18 cellular contexts compared by ENCODE assay signal in the genomic region with DNA sequence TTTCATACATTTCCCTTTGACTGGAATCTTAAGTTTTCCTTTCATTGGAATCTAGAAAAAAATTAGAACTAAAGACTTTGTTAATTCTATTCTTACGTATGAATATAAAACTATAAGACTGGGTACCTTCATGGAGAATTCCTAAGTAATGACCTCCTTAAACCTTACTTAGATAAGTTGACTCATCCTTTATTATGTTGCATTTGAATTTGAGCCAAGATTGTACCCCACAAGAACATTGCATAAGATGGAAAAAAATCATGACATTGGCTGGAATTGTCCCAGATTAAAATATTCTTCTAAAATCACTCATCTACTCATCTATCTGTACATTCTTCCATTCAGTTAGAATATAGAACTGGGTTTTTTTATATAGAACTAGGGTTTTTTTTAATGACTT.
DNase-seq lines count a peak whose midpoint lies in the region; ATAC-seq and TF ChIP-seq lines count a peak whose summit lies in the region.
"Had no signal": no experiment of that assay in that cellular context is flagged by ENCODE, and none has a peak within 500 bp of the region (broad histone marks: within the 10 kb centered on the region; RNA-seq: fewer than 3 reads in every experiment).

No MANE protein-coding gene starts in this region.

- no peak for TF ChIP-seq EP300 in SK-N-SH (IDR thresholded peaks at IDR 0.05; ENCODE audit: borderline replicate concordance in 1 of 2, low read depth in 1 of 2, low read length in 1 of 2)

- H3K36me3 Mint-ChIP-seq in nephron progenitor cell (ENCODE audit: low read depth): no peaks in the 10 kb centered on the region

- H3F3A ChIP-seq in SK-N-SH (replicated peaks; ENCODE audit: insufficient read depth): peaks cover 16% of the 10 kb centered on the region
- H3F3A ChIP-seq in smooth muscle cell (ENCODE audit: low read depth): no peaks in the 10 kb centered on the region

- POLR2A ChIA-PET in SK-N-SH (lab: Yijun Ruan, JAX): no interaction called here

- H4K20me1 ChIP-seq in SK-N-SH (ENCODE audit: insufficient read depth): no peaks in the 10 kb centered on the region
- H4K20me1 ChIP-seq in smooth muscle cell (ENCODE audit: low read depth): no peaks in the 10 kb centered on the region

- no peaks in the 10 kb centered on the region for H3K4me1 Mint-ChIP-seq in nephron progenitor cell
- H3K4me1 Mint-ChIP-seq: B cell had no signal

- H3K9me3 ChIP-seq in SK-N-SH (no peaks in the 10 kb centered on the region; the same call in 1 of the 2 replicates), gastrocnemius medialis (no peaks in the 10 kb centered on the region), smooth muscle cell (replicated peaks; ENCODE audit: low read depth) (no peaks in the 10 kb centered on the region)

- H3K27ac Mint-ChIP-seq in nephron progenitor cell: no peak overlapping the region
- H3K27ac Mint-ChIP-seq: B cell; CD4-positive, alpha-beta T cell had no signal

- H3K27me3 ChIP-seq in SK-N-SH (ENCODE audit: insufficient read depth): no peaks in the 10 kb centered on the region
- no peaks in the 10 kb centered on the region for H3K27me3 ChIP-seq in gastrocnemius medialis
- H3K27me3 ChIP-seq in smooth muscle cell (ENCODE audit: low read depth): no peaks in the 10 kb centered on the region

- H3K9ac ChIP-seq in SK-N-SH (no peak overlapping the region), smooth muscle cell (ENCODE audit: low read depth) (no peak overlapping the region)
- H3K9ac ChIP-seq: KMS-11 had no signal

- intact Hi-C loops in gastrocnemius medialis (cut with DNase I; ENCODE audit: low total_unique reads): no loop called here

- H3K27ac ChIP-seq in SK-N-SH (ENCODE audit: low read depth in 2 of 2, low read length in 1 of 2) (peak overlapping the region in 1 of 2 experiments; percentile 44; a peak in 2 of 4 replicates), gastrocnemius medialis (peak overlapping the region; percentile 17 to 96 (median 90)), smooth muscle cell (ENCODE audit: low read depth) (no peak overlapping the region)
- H3K27ac ChIP-seq: KMS-11, PC-9 had no signal

- in situ Hi-C loops in gastrocnemius medialis (cut with MboI; ENCODE audit: low sequenced_read_pairs in 4 of 4): no loop called here

- peak; percentile 57 for DNase-seq in HCEC 1CT
- no peak for DNase-seq in SK-N-SH
- DNase-seq in epithelial cell of esophagus (ENCODE audit: low read depth): peak; percentile 34
- no peak for DNase-seq in gastrocnemius medialis
- no peak for DNase-seq in smooth muscle cell (lab: John Stamatoyannopoulos, UW; ENCODE audit: unreplicated experiment)
- DNase-seq in nephron progenitor cell: no peak
- no peak for DNase-seq in GM19240 (ENCODE audit: insufficient read length, low spot score)
- no peak for DNase-seq in NCI-H2081 treated with DMSO at 0.1 percent for 48 hours (lab: John Stamatoyannopoulos, UW)
- DNase-seq: Calu3; CD4-positive, alpha-beta T cell; GF-D8; NCI-H1417 treated with DMSO at 0.1 percent for 48 hours; NCI-H2029 treated with DMSO at 0.1 percent for 48 hours; NCI-H524; PC-9 had no signal

- 70% methylated on average over 1 of the region's 1 CpG for WGBS in SK-N-SH (ENCODE audit: low lambda C conversion rate)
- 96% methylated on average over 1 of the region's 1 CpG for WGBS in smooth muscle cell (ENCODE audit: low lambda C conversion rate)

- ATAC-seq in gastrocnemius medialis: no peak
- ATAC-seq: HepG2 had no signal

- TF ChIP-seq CTCF in SK-N-SH (IDR thresholded peaks at IDR 0.05): no peak
- no peak for TF ChIP-seq CTCF in epithelial cell of esophagus (IDR thresholded peaks at IDR 0.05; ENCODE audit: insufficient read depth, low read depth, low read length, missing control alignments)
- TF ChIP-seq CTCF in gastrocnemius medialis (IDR thresholded peaks at IDR 0.05 in 4 of 5, conservative IDR thresholded peaks at IDR 0.05 in 1 of 5): no peak
- no peak for TF ChIP-seq CTCF in smooth muscle cell (IDR thresholded peaks at IDR 0.05; ENCODE audit: borderline replicate concordance, insufficient read depth, poor library complexity, severe bottlenecking)
- no peak for TF ChIP-seq CTCF in nephron progenitor cell (IDR thresholded peaks at IDR 0.05)

- H3K4me3 ChIP-seq in SK-N-SH (ENCODE audit: low read depth in 2 of 2, low read length in 1 of 2) (no peak overlapping the region), epithelial cell of esophagus (ENCODE audit: low read length) (no peak overlapping the region), gastrocnemius medialis (no peak overlapping the region), smooth muscle cell (no peak overlapping the region)
- H3K4me3 ChIP-seq: PC-9 had no signal

- no peak overlapping the region for H3K4me3 Mint-ChIP-seq in nephron progenitor cell
- H3K4me3 Mint-ChIP-seq: B cell; CD4-positive, alpha-beta T cell had no signal

- no peaks in the 10 kb centered on the region; the same call in 1 of the 2 replicates for H3K79me2 ChIP-seq in SK-N-SH (ENCODE audit: insufficient read depth)
- H3K79me2 ChIP-seq in smooth muscle cell (ENCODE audit: low read depth): no peaks in the 10 kb centered on the region

- no peaks in the 10 kb centered on the region for H3K27me3 Mint-ChIP-seq in nephron progenitor cell (ENCODE audit: low read depth, poor library complexity)
- H3K27me3 Mint-ChIP-seq: B cell; CD4-positive, alpha-beta T cell had no signal

- no peak overlapping the region for H2AFZ ChIP-seq in SK-N-SH (ENCODE audit: low read depth)
- no peak overlapping the region for H2AFZ ChIP-seq in smooth muscle cell (ENCODE audit: low read depth)
- H2AFZ ChIP-seq: PC-9 had no signal

- peaks cover 5% of the 10 kb centered on the region for H3K9me3 Mint-ChIP-seq in nephron progenitor cell
- H3K9me3 Mint-ChIP-seq: CD4-positive, alpha-beta T cell had no signal

- H3K4me2 ChIP-seq in SK-N-SH (no peak overlapping the region; the same call in 1 of the 2 replicates), smooth muscle cell (no peak overlapping the region)
- H3K4me2 ChIP-seq: KMS-11, PC-9 had no signal

- TF ChIP-seq POLR2A in gastrocnemius medialis (IDR thresholded peaks at IDR 0.05): no peak

- H3K36me3 ChIP-seq in SK-N-SH (replicated peaks in 1 of 2; ENCODE audit: control insufficient read depth in 1 of 2, insufficient read depth in 2 of 2, low read length in 1 of 2): no peaks in the 10 kb centered on the region
- no peaks in the 10 kb centered on the region for H3K36me3 ChIP-seq in gastrocnemius medialis
- no peaks in the 10 kb centered on the region for H3K36me3 ChIP-seq in smooth muscle cell (ENCODE audit: low read depth)

- no peaks in the 10 kb centered on the region for H3K9me2 ChIP-seq in SK-N-SH

- no peak for TF ChIP-seq RAD21 in SK-N-SH (IDR thresholded peaks at IDR 0.05; ENCODE audit: low read length)

- H3K4me1 ChIP-seq in SK-N-SH (ENCODE audit: control insufficient read depth in 1 of 2, insufficient read depth in 2 of 2, low read depth in 1 of 2, low read length in 1 of 2) (peaks cover 5 to 10% of the 10 kb centered on the region in 2 experiments; a peak in 3 of 4 replicates), gastrocnemius medialis (peaks cover 49 to 75% of the 10 kb centered on the region in 2 donors), smooth muscle cell (ENCODE audit: low read depth) (peaks cover 3% of the 10 kb centered on the region)

- CTCF ChIA-PET in SK-N-SH (lab: Yijun Ruan, JAX): no interaction called here

TF ChIP-seq in SK-N-SH, 30 proteins besides CTCF, POLR2A, EP300 and RAD21 (continues in another document):
- TF ChIP-seq SIN3A (IDR thresholded peaks at IDR 0.05; ENCODE audit: borderline replicate concordance, low read depth, low read length): no peak
- TF ChIP-seq CHD2 (IDR thresholded peaks at IDR 0.05; ENCODE audit: low read length, partially characterized antibody): no peak
- no peak for TF ChIP-seq FOXJ3 (CRISPR knock-in tag; IDR thresholded peaks at IDR 0.05)
- no peak for TF ChIP-seq SMC3 (IDR thresholded peaks at IDR 0.05; ENCODE audit: low read depth, low read length)
- peak; percentile 53; the same call in 1 of the 2 replicates for TF ChIP-seq FOSL2 (IDR thresholded peaks at IDR 0.05; ENCODE audit: borderline replicate concordance, low read depth)
- TF ChIP-seq GABPA (IDR thresholded peaks at IDR 0.05; ENCODE audit: low read depth): no peak
- TF ChIP-seq MEF2A (IDR thresholded peaks at IDR 0.05; ENCODE audit: borderline replicate concordance, low read depth): peak; percentile 24; the same call in 1 of the 2 replicates
- TF ChIP-seq, protein P1, sequence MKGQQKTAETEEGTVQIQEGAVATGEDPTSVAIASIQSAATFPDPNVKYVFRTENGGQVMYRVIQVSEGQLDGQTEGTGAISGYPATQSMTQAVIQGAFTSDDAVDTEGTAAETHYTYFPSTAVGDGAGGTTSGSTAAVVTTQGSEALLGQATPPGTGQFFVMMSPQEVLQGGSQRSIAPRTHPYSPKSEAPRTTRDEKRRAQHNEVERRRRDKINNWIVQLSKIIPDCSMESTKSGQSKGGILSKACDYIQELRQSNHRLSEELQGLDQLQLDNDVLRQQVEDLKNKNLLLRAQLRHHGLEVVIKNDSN (IDR thresholded peaks at IDR 0.05; ENCODE audit: borderline replicate concordance, low read depth): no peak
- TF ChIP-seq, protein P2, sequence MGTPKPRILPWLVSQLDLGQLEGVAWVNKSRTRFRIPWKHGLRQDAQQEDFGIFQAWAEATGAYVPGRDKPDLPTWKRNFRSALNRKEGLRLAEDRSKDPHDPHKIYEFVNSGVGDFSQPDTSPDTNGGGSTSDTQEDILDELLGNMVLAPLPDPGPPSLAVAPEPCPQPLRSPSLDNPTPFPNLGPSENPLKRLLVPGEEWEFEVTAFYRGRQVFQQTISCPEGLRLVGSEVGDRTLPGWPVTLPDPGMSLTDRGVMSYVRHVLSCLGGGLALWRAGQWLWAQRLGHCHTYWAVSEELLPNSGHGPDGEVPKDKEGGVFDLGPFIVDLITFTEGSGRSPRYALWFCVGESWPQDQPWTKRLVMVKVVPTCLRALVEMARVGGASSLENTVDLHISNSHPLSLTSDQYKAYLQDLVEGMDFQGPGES (IDR thresholded peaks at IDR 0.05; ENCODE audit: low read depth, low read length): no peak
- peak; percentile 35; the same call in 1 of the 2 replicates for TF ChIP-seq JUND (IDR thresholded peaks at IDR 0.05)
- no peak for TF ChIP-seq RXRA (IDR thresholded peaks at IDR 0.05; ENCODE audit: borderline replicate concordance, low read depth)
- no peak for TF ChIP-seq FOXM1 (IDR thresholded peaks at IDR 0.05; ENCODE audit: low read depth)
- no peak for TF ChIP-seq YY1 (IDR thresholded peaks at IDR 0.05; ENCODE audit: low read depth)
- TF ChIP-seq EZH2phosphoT487 (IDR thresholded peaks at IDR 0.05; ENCODE audit: borderline replicate concordance, low read depth): no peak

Comparison
In these comparisons a context has a peak if more than half of its experiments do, and no peak if none do; other contexts are left out.
1. DNase-seq: peak in HCEC 1CT (single experiment) and epithelial cell of esophagus (single experiment); none in SK-N-SH (single experiment), gastrocnemius medialis (0 of 2), smooth muscle cell (single experiment), nephron progenitor cell (single experiment), GM19240 (single experiment) and NCI-H2081 treated with DMSO at 0.1 percent for 48 hours (single experiment).